27 cellular contexts compared by ENCODE assay signal in the genomic region with DNA sequence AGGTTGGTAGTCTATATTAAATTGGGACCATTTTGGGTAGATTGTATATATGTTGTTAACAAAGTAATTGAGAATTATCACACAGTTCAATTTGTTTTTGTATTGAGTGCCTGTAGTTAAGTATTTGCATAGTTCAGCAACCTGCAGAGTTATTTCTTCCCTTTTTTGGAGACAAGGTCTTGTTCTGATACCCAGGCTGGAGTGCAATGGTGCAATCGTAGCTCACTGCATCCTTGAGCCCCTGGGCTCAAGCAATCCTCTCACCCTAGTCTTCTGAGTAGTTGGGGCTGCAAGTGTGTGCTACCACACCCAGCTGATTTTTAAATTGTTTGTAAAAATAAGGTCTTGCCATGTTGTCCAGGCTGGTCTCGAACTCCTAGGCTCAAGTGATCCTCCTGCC.
"Had no signal": no experiment of that assay in that cellular context is flagged by ENCODE, and none has a peak within 500 bp of the region (broad histone marks: within the 10 kb centered on the region; RNA-seq: fewer than 3 reads in every experiment).

No MANE protein-coding gene starts in this region.

- ATAC-seq: body of pancreas; left lung; lower lobe of right lung; mucosa of descending colon; sciatic nerve; stimulated activated memory B cell treated with anti-CD40 and anti-IgM and Interleukin-4, amounts not matched to agents 10 μg/mL and 1 μg/mL and 100 μg/mL, for 72 hours had no signal

- FAIRE-seq: endometrium, frontal cortex had no signal

- H3K27me3 Mint-ChIP-seq: activated naive CD8-positive, alpha-beta T cell treated with anti-CD3 and anti-CD28 coated beads for 36 hours; stimulated activated memory B cell treated with anti-CD40 and anti-IgM and Interleukin-4, amounts not matched to agents 10 μg/mL and 1 μg/mL and 100 μg/mL, for 72 hours had no signal

- DNase-seq: activated CD4-positive, alpha-beta T cell treated with anti-CD3 and anti-CD28 coated beads for 4 hours; activated CD4-positive, alpha-beta T cell treated with anti-CD3 and anti-CD28 coated beads, Interleukin-2, amount 50 U/mL, for 4 hours; activated effector memory CD4-positive, alpha-beta T cell treated with anti-CD3 and anti-CD28 coated beads, Interleukin-2, amount 50 U/mL, for 16 hours; activated naive CD4-positive, alpha-beta T cell treated with anti-CD3 and anti-CD28 coated beads for 36 hours; activated naive CD8-positive, alpha-beta T cell treated with anti-CD3 and anti-CD28 coated beads for 36 hours; activated T-cell treated with anti-CD3 and anti-CD28 coated beads for 4 hours; adrenal gland; aorta; body of pancreas; cerebellar nuclear complex; colonic mucosa; effector CD8-positive, alpha-beta T cell; left lung; lower lobe of right lung; mesendoderm; mucosa of descending colon; stimulated activated CD4-positive, alpha-beta T cell treated with anti-CD3 and anti-CD28 coated beads, Interleukin-4, amount 100 ng/mL, for 24 hours; stomach; thyroid gland; upper lobe of left lung had no signal

- H3K9me3 Mint-ChIP-seq: activated naive CD4-positive, alpha-beta T cell treated with anti-CD3 and anti-CD28 coated beads for 36 hours; activated naive CD8-positive, alpha-beta T cell treated with anti-CD3 and anti-CD28 coated beads for 36 hours; nephron; stimulated activated memory B cell treated with anti-CD40 and anti-IgM and Interleukin-4, amounts not matched to agents 10 μg/mL and 1 μg/mL and 100 μg/mL, for 72 hours had no signal

- H3K27ac Mint-ChIP-seq: activated naive CD4-positive, alpha-beta T cell treated with anti-CD3 and anti-CD28 coated beads for 36 hours; activated naive CD8-positive, alpha-beta T cell treated with anti-CD3 and anti-CD28 coated beads for 36 hours; activated T-helper 1 cell treated with anti-CD3 and anti-CD28 coated beads, Interleukin-12 subunit alpha, Interleukin-12 subunit beta, Interleukin-2, Interleukin-4 antibody, amounts not matched to agents 30 ng/mL and 10 ng/mL and 1 ng/mL, durations not matched to agents 14 hours and 24 hours and 36 hours; nephron; stimulated activated memory B cell treated with anti-CD40 and anti-IgM and Interleukin-4, amounts not matched to agents 10 μg/mL and 1 μg/mL and 100 μg/mL, for 72 hours; T-helper 2 cell treated with Interferon-gamma antibody and Interleukin-4, amounts not matched to agents 5 μg/mL and 100 μg/mL, for 36 hours had no signal

- H3K4me1 Mint-ChIP-seq: activated naive CD8-positive, alpha-beta T cell treated with anti-CD3 and anti-CD28 coated beads for 36 hours; nephron; stimulated activated memory B cell treated with anti-CD40 and anti-IgM and Interleukin-4, amounts not matched to agents 10 μg/mL and 1 μg/mL and 100 μg/mL, for 72 hours had no signal

- H3K4me3 Mint-ChIP-seq: activated naive CD4-positive, alpha-beta T cell treated with anti-CD3 and anti-CD28 coated beads for 36 hours; activated naive CD8-positive, alpha-beta T cell treated with anti-CD3 and anti-CD28 coated beads for 36 hours; activated T-helper 1 cell treated with anti-CD3 and anti-CD28 coated beads, Interleukin-12 subunit alpha, Interleukin-12 subunit beta, Interleukin-2, Interleukin-4 antibody, amounts not matched to agents 30 ng/mL and 10 ng/mL and 1 ng/mL, durations not matched to agents 14 hours and 24 hours and 36 hours; nephron; stimulated activated memory B cell treated with anti-CD40 and anti-IgM and Interleukin-4, amounts not matched to agents 10 μg/mL and 1 μg/mL and 100 μg/mL, for 72 hours; T-helper 2 cell treated with Interferon-gamma antibody and Interleukin-4, amounts not matched to agents 5 μg/mL and 100 μg/mL, for 36 hours had no signal
